Comparison of ENCODE assay signal across 4 cellular contexts in the genomic region with DNA sequence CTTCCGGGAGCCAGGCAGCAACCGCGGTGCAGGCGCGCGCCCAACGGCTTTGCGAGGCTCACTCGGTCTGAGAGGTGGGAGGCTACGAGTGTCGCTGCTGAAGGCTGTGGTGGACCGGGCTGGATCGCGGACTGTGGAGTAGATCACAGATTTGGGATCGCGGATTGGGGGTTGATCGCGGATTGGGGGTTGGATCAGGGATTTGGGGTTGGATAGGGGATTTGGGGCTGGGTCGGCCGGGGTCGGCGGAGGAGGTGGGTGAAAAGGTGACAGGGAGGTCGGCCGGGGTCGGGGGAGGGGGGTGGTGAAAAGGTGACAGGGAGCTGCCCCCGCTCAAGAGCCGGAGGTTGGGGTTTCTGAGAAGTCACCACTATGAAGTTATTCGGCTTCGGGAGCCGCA.
DNase-seq lines count a peak whose midpoint lies in the region; ATAC-seq, FAIRE-seq and TF ChIP-seq lines count a peak whose summit lies in the region.
"Not testable (repeated sequence)": the region's sequence is repeated elsewhere in the genome, so short reads cannot be mapped to it uniquely, and the experiment has no call there.

No MANE protein-coding gene starts in this region.

- not testable (repeated sequence) for H3K27ac ChIP-seq in RWPE2 (ENCODE audit: poor library complexity, severe bottlenecking); coronary artery; kidney (ENCODE audit: low read depth in 2 of 2, low read length in 2 of 2); sigmoid colon

- DNase-seq in RWPE2 (ENCODE audit: low spot score) (peak; percentile 73), coronary artery (ENCODE audit: low spot score) (peak; percentile 55), kidney (peak; percentile 69), sigmoid colon (peak; percentile 64)

- H3K9ac ChIP-seq in kidney (ENCODE audit: low read length in 2 of 2): not testable (repeated sequence)

- not testable (repeated sequence) for TF ChIP-seq POLR2A in sigmoid colon (IDR thresholded peaks at IDR 0.05)

- not testable (repeated sequence) for H3K4me1 ChIP-seq in RWPE2 (ENCODE audit: insufficient read depth, poor library complexity, severe bottlenecking); kidney (ENCODE audit: control insufficient read depth in 1 of 2, insufficient read depth in 1 of 2, low read depth in 1 of 2, low read length in 2 of 2); sigmoid colon

- not testable (repeated sequence) for H3K4me3 ChIP-seq in RWPE2 (ENCODE audit: severe bottlenecking); coronary artery; kidney (ENCODE audit: low read length in 2 of 2); sigmoid colon

- not testable (repeated sequence) for ATAC-seq in RWPE2 (ENCODE audit: low read depth)

- WGBS in sigmoid colon, 2 donors: 83 to 94% methylated on average over 20 of the region's 30 CpGs

- TF ChIP-seq CTCF in RWPE2 (IDR thresholded peaks at IDR 0.05; ENCODE audit: poor library complexity, severe bottlenecking); coronary artery (IDR thresholded peaks at IDR 0.05); kidney (IDR thresholded peaks at IDR 0.05; ENCODE audit: borderline replicate concordance, extremely low read depth, insufficient read depth); sigmoid colon (IDR thresholded peaks at IDR 0.05): not testable (repeated sequence)

- not testable (repeated sequence) for H3K36me3 ChIP-seq in RWPE2 (ENCODE audit: low read depth); kidney (ENCODE audit: control insufficient read depth in 1 of 2, insufficient read depth in 2 of 2, low read length in 2 of 2); sigmoid colon

- FAIRE-seq in kidney (lab: Jason Lieb, UNC): not testable (repeated sequence)

- intact Hi-C loops in kidney (cut with DNase I); sigmoid colon (cut with DNase I): not testable (repeated sequence)

- not testable (repeated sequence) for TF ChIP-seq EP300 in sigmoid colon (IDR thresholded peaks at IDR 0.05)

- not testable (repeated sequence) for H3K9me3 ChIP-seq in RWPE2 (ENCODE audit: severe bottlenecking); kidney (ENCODE audit: control insufficient read depth in 1 of 2, low read length in 2 of 2); sigmoid colon

- H3K27me3 ChIP-seq in RWPE2 (ENCODE audit: insufficient read depth, poor library complexity, severe bottlenecking); sigmoid colon: not testable (repeated sequence)
